11 cellular contexts compared by ENCODE assay signal in genomic region chr4:42570221-42570620, GRCh38.
DNase-seq lines count a peak whose midpoint lies in the region; ATAC-seq and TF ChIP-seq lines count a peak whose summit lies in the region.
"Had no signal": no experiment of that assay in that cellular context is flagged by ENCODE, and none has a peak within 500 bp of the region (broad histone marks: within the 10 kb centered on the region; RNA-seq: fewer than 3 reads in every experiment).

No MANE protein-coding gene starts in this region.

- H3K4me1 Mint-ChIP-seq in GM23338: no peaks in the 10 kb centered on the region

- no peaks in the 10 kb centered on the region for H3F3A ChIP-seq in GM23338 (replicated peaks; ENCODE audit: low read depth)

- intact Hi-C loops in left ventricle myocardium superior (cut with micrococcal nuclease): no loop called here
- intact Hi-C loops in sciatic nerve (cut with DNase I): loop anchor here (10.0 kb wide), 1 partner anchor 295 kb away; no protein-coding TSS in a partner anchor

- no peaks in the 10 kb centered on the region for H3K4me1 ChIP-seq in GM23338 (ENCODE audit: insufficient read depth)

- no peaks in the 10 kb centered on the region for H3K79me2 ChIP-seq in GM23338 (replicated peaks; ENCODE audit: insufficient read depth)

- no peaks in the 10 kb centered on the region for H3K36me3 Mint-ChIP-seq in GM23338 (ENCODE audit: low read depth)

- H3K4me3 ChIP-seq in GM23338: no peak overlapping the region
- H3K4me3 ChIP-seq: smooth muscle cell had no signal

- no peaks in the 10 kb centered on the region for H3K27me3 Mint-ChIP-seq in GM23338 (ENCODE audit: insufficient read depth, low read depth, poor library complexity)

- H3K4me3 Mint-ChIP-seq in GM23338: no peak overlapping the region

- TF ChIP-seq CTCF in GM23338 (conservative IDR thresholded peaks at IDR 0.05; ENCODE audit: low read depth in 2 of 2): no peak

- no peaks in the 10 kb centered on the region for H3K9me3 Mint-ChIP-seq in GM23338

- H3K9me2 ChIP-seq in GM23338 (ENCODE audit: insufficient read depth): no peaks in the 10 kb centered on the region

- H3K27ac ChIP-seq in GM23338 (ENCODE audit: low read depth): no peak overlapping the region
- peak overlapping the region; percentile 90 for H3K27ac ChIP-seq in angular gyrus (ENCODE audit: low read depth, low read length)

- no peak overlapping the region for H2AFZ ChIP-seq in GM23338

- H3K27me3 ChIP-seq in GM23338 (ENCODE audit: insufficient read depth): no peaks in the 10 kb centered on the region

- no peak overlapping the region for H3K4me2 ChIP-seq in GM23338
- H3K4me2 ChIP-seq: smooth muscle cell had no signal

- peak overlapping the region; percentile 24; the same call in 1 of the 2 replicates for H3K27ac Mint-ChIP-seq in GM23338

- ATAC-seq in GM23338 (peak; percentile 41), left ventricle myocardium superior (peak; percentile 99), sciatic nerve (peak; percentile 61), GM21737 (IDR thresholded peaks at IDR 0.05; ENCODE audit: unreplicated experiment) (no peak), HG02763 (IDR thresholded peaks at IDR 0.05; ENCODE audit: unreplicated experiment) (no peak)

- H4K20me1 ChIP-seq in GM23338 (replicated peaks; ENCODE audit: insufficient read depth): peaks cover 4% of the 10 kb centered on the region; the same call in 1 of the 2 replicates

- H3K36me3 ChIP-seq in GM23338 (ENCODE audit: insufficient read depth): no peaks in the 10 kb centered on the region

- DNase-seq in GM23338 (ENCODE audit: low spot score) (peak; percentile 4), left ventricle myocardium superior (peak; percentile 82), sciatic nerve (ENCODE audit: low spot score) (peak; percentile 63), NCI-H2196 (lab: John Stamatoyannopoulos, UW; ENCODE audit: unreplicated experiment) (no peak), HuH-7 (ENCODE audit: low spot score) (no peak)
- DNase-seq: NCI-H1105 treated with DMSO at 0.1 percent for 48 hours; stimulated activated CD8-positive, alpha-beta memory T cell treated with anti-CD3 and anti-CD28 coated beads, Interleukin-4, amount 100 ng/mL, for 48 hours had no signal

TF ChIP-seq in GM23338, 12 proteins besides CTCF, POLR2A, EP300 and RAD21:
- no peak for TF ChIP-seq ZNF114 (CRISPR knock-in tag; IDR thresholded peaks at IDR 0.05)
- no peak for TF ChIP-seq NANOG (IDR thresholded peaks at IDR 0.05; ENCODE audit: borderline replicate concordance)
- no peak for TF ChIP-seq EZH2phosphoT487 (IDR thresholded peaks at IDR 0.05; ENCODE audit: unreplicated experiment)
- TF ChIP-seq EZH2 (IDR thresholded peaks at IDR 0.05; ENCODE audit: low read depth, unreplicated experiment): no peak

Comparison
In these comparisons a context has a peak if more than half of its experiments do, and no peak if none do; other contexts are left out.
1. ATAC-seq: peak in GM23338 (single experiment), left ventricle myocardium superior (single experiment) and sciatic nerve (single experiment); none in GM21737 (single experiment) and HG02763 (single experiment).
2. DNase-seq: peak in GM23338 (single experiment), left ventricle myocardium superior (single experiment) and sciatic nerve (single experiment); none in NCI-H2196 (single experiment) and HuH-7 (single experiment).